In genomic region chr6:26175428-26176181, GRCh38 we compare ENCODE assay signal across 9 cellular contexts.
DNase-seq lines count a peak whose midpoint lies in the region; ATAC-seq and TF ChIP-seq lines count a peak whose summit lies in the region.
"Had no signal": no experiment of that assay in that cellular context is flagged by ENCODE, and none has a peak within 500 bp of the region (broad histone marks: within the 10 kb centered on the region; RNA-seq: fewer than 3 reads in every experiment).

No MANE protein-coding gene starts in this region.

- no peaks in the 10 kb centered on the region for H3K36me3 ChIP-seq in BE2C
- H3K36me3 ChIP-seq in hepatocyte (replicated peaks; ENCODE audit: insufficient read depth, low read depth) = no peaks in the 10 kb centered on the region

- H3K27ac Mint-ChIP-seq in activated naive CD4-positive, alpha-beta T cell treated with anti-CD3 and anti-CD28 coated beads, Interleukin-2, amount 10 ng/mL, durations not matched to agents 7 days and 5 days = peak overlapping the region; percentile 73
- peak overlapping the region; percentile 25 for H3K27ac Mint-ChIP-seq in stimulated activated naive B cell treated with anti-CD40 and anti-IgM and Interleukin-4, amounts not matched to agents 10 μg/mL and 1 μg/mL and 100 μg/mL, for 72 hours

- 72% methylated on average over 5 of the region's 5 CpGs for WGBS in hepatocyte (ENCODE audit: low lambda C conversion rate, missing lambda C conversion rate)

- no peak for ATAC-seq in stimulated activated naive B cell treated with anti-CD40 and anti-IgM and Interleukin-4, amounts not matched to agents 10 μg/mL and 1 μg/mL and 100 μg/mL, for 72 hours (replicated peaks)
- ATAC-seq in GM18505 (IDR thresholded peaks at IDR 0.05; ENCODE audit: unreplicated experiment) = no peak

- H2AFZ ChIP-seq in hepatocyte = no peak overlapping the region

- peaks cover 43% of the 10 kb centered on the region for H3K4me1 Mint-ChIP-seq in activated naive CD4-positive, alpha-beta T cell treated with anti-CD3 and anti-CD28 coated beads, Interleukin-2, amount 10 ng/mL, durations not matched to agents 7 days and 5 days
- H3K4me1 Mint-ChIP-seq in stimulated activated naive B cell treated with anti-CD40 and anti-IgM and Interleukin-4, amounts not matched to agents 10 μg/mL and 1 μg/mL and 100 μg/mL, for 72 hours = peaks cover 27 to 43% of the 10 kb centered on the region in 2 donors

- H4K20me1 ChIP-seq in hepatocyte (ENCODE audit: insufficient read depth, poor library complexity, severe bottlenecking) = no peaks in the 10 kb centered on the region

- H3K4me1 ChIP-seq in BE2C = no peaks in the 10 kb centered on the region
- H3K4me1 ChIP-seq in hepatocyte (ENCODE audit: insufficient read depth) = peaks cover 8% of the 10 kb centered on the region

- CTCF ChIA-PET in activated naive CD4-positive, alpha-beta T cell treated with anti-CD3 and anti-CD28 coated beads, Interleukin-2, amount 10 ng/mL, durations not matched to agents 7 days and 5 days (lab: Charles Lee) = interaction anchor here (0.6 to 1.4 kb wide), 7 partner anchors 12 to 959 kb away, joined by 3 to 4 read pairs (median 3); a partner anchor contains a TSS

- H3K27me3 ChIP-seq in BE2C (no peaks in the 10 kb centered on the region), hepatocyte (no peaks in the 10 kb centered on the region)

- no peaks in the 10 kb centered on the region for H3K9me2 ChIP-seq in hepatocyte (replicated peaks; ENCODE audit: insufficient read depth)

- H3K9me3 Mint-ChIP-seq in activated naive CD4-positive, alpha-beta T cell treated with anti-CD3 and anti-CD28 coated beads, Interleukin-2, amount 10 ng/mL, durations not matched to agents 7 days and 5 days = no peaks in the 10 kb centered on the region
- H3K9me3 Mint-ChIP-seq in stimulated activated naive B cell treated with anti-CD40 and anti-IgM and Interleukin-4, amounts not matched to agents 10 μg/mL and 1 μg/mL and 100 μg/mL, for 72 hours = no peaks in the 10 kb centered on the region

- peak; percentile 43 for DNase-seq in BE2C
- DNase-seq in NCI-H82 (lab: John Stamatoyannopoulos, UW) = peak; percentile 91
- peak; percentile 75 for DNase-seq in activated naive CD4-positive, alpha-beta T cell treated with anti-CD3 and anti-CD28 coated beads, Interleukin-2, amount 10 ng/mL, durations not matched to agents 7 days and 5 days
- peak; percentile 58 for DNase-seq in hepatocyte (ENCODE audit: low spot score)
- DNase-seq in stimulated activated naive B cell treated with anti-CD40 and anti-IgM and Interleukin-4, amounts not matched to agents 10 μg/mL and 1 μg/mL and 100 μg/mL, for 72 hours = peak; percentile 33
- DNase-seq in H4 (ENCODE audit: low spot score) = no peak

- H3K27me3 Mint-ChIP-seq in activated naive CD4-positive, alpha-beta T cell treated with anti-CD3 and anti-CD28 coated beads, Interleukin-2, amount 10 ng/mL, durations not matched to agents 7 days and 5 days = no peaks in the 10 kb centered on the region
- H3K27me3 Mint-ChIP-seq in stimulated activated naive B cell treated with anti-CD40 and anti-IgM and Interleukin-4, amounts not matched to agents 10 μg/mL and 1 μg/mL and 100 μg/mL, for 72 hours = no peaks in the 10 kb centered on the region

- no peak overlapping the region for H3K4me3 ChIP-seq in BE2C (ENCODE audit: low read depth, low read length)
- H3K4me3 ChIP-seq in GM12875 (ENCODE audit: low read depth, low read length) = no peak overlapping the region
- no peak overlapping the region for H3K4me3 ChIP-seq in hepatocyte
- H3K4me3 ChIP-seq: skin epidermis had no signal

- H3K9me3 ChIP-seq in BE2C = no peaks in the 10 kb centered on the region
- no peaks in the 10 kb centered on the region for H3K9me3 ChIP-seq in hepatocyte (ENCODE audit: low read depth)

- H3K27ac ChIP-seq in hepatocyte = no peak overlapping the region
- H3K27ac ChIP-seq: skin epidermis had no signal

- TF ChIP-seq CTCF in BE2C (IDR thresholded peaks at IDR 0.05; ENCODE audit: low read depth, low read length) (peak; percentile 76), GM12875 (IDR thresholded peaks at IDR 0.05; ENCODE audit: borderline replicate concordance, insufficient read depth, low read depth, low read length) (peak; percentile 40; the same call in 1 of the 2 replicates), hepatocyte (IDR thresholded peaks at IDR 0.05; ENCODE audit: poor library complexity) (peak; percentile 60)

- peaks cover 6% of the 10 kb centered on the region for H3K79me2 ChIP-seq in hepatocyte

- peaks cover 7% of the 10 kb centered on the region for H3K36me3 Mint-ChIP-seq in activated naive CD4-positive, alpha-beta T cell treated with anti-CD3 and anti-CD28 coated beads, Interleukin-2, amount 10 ng/mL, durations not matched to agents 7 days and 5 days
- H3K36me3 Mint-ChIP-seq in stimulated activated naive B cell treated with anti-CD40 and anti-IgM and Interleukin-4, amounts not matched to agents 10 μg/mL and 1 μg/mL and 100 μg/mL, for 72 hours = peaks cover 0 to 7% of the 10 kb centered on the region in 2 donors

- no peak for TF ChIP-seq POLR2A in GM18505 (IDR thresholded peaks at IDR 0.05; ENCODE audit: borderline replicate concordance, extremely low read depth, insufficient read depth, insufficient read length)

- no peak overlapping the region for H3K4me2 ChIP-seq in hepatocyte

- peak overlapping the region; percentile 17 for H3K4me3 Mint-ChIP-seq in activated naive CD4-positive, alpha-beta T cell treated with anti-CD3 and anti-CD28 coated beads, Interleukin-2, amount 10 ng/mL, durations not matched to agents 7 days and 5 days
- no peak overlapping the region for H3K4me3 Mint-ChIP-seq in stimulated activated naive B cell treated with anti-CD40 and anti-IgM and Interleukin-4, amounts not matched to agents 10 μg/mL and 1 μg/mL and 100 μg/mL, for 72 hours
